Comparison of ENCODE assay signal across 1 cellular context in the genomic region with DNA sequence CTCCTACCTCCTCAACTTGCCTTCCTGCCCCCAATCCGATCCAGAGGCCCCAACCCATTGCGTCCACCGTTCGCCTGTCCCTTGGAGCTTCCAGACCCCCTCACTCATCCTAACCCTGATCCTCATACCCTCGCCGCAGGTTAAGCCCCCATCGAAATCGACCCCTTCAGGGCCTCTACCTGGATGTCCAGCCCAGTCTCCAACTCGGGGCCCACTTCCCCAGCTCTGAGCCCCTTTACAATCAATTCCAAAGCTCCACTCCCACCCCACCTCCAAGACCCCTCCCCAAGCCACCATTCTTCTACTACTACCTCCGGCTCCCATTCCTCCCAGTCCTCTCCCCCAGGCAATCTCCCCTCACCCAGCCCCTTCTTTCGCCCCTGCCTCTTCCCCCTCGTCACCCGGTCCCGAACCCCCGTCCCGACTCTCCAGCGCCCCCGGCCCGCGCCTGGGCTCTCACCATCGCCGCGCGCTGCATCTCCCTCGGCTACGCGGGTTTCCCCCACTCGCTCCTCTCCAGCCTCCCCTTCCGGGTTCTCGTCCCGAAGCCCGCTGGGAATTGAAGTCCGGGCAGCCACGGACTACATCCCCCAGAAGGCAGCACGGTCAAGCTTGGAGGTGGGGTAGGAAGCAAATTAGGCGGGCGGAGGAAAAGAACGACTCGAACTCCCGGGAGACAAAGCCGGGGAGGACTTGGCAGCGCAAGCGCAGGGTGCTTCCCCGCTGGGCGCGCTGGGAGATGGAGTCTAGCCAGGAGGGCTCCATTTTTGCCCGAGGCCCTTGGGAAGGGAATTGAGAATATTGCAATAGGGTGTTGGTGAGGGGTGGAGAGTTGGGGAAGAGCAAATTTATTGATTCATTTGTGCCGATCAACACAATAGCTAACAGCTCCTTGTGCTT.
TF ChIP-seq lines count a peak whose summit lies in the region.

A gene with protein sequence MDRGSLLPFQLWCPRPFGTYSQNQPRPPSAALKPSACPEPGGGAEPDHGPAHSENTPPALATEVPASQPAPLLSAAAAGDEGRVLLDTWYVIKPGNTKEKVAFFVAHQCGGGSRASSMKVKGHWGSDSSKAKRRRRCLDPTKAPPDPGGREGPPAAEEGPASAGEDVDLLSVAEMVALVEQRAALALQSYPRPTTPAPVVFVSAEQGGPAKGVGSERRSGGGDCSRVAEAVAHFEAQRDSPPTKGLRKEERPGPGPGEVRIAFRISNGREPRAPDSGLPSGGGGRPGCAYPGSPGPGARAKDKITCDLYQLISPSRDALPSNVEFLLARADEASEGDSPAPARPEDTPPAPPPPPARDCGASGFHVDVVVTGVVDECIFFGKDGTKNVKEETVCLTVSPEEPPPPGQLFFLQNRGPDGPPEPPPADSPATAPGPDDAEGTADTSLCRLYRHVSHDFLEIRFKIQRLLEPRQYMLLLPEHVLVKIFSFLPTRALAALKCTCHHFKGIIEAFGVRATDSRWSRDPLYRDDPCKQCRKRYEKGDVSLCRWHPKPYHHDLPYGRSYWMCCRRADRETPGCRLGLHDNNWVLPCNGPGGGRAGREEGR (minus strand): TSS at position 508 of the 900 bp plus-strand sequence. CDS start 17,401 bp downstream, outside the sequence.

TF ChIP-seq in HEK293, 187 proteins besides CTCF, POLR2A, EP300 and RAD21 (continued from another document and continues in another):
- TF ChIP-seq MYNN (tag by site-specific recombination; IDR thresholded peaks at IDR 0.05; ENCODE audit: borderline replicate concordance) (no peak), ZNF423 (tag by site-specific recombination; IDR thresholded peaks at IDR 0.05) (peak; percentile 96), HOXA7 (CRISPR knock-in tag; IDR thresholded peaks at IDR 0.05; ENCODE audit: borderline replicate concordance) (no peak), ZNF404 (tag by site-specific recombination; IDR thresholded peaks at IDR 0.05) (no peak), ZNF561 (tag by site-specific recombination; IDR thresholded peaks at IDR 0.05; ENCODE audit: borderline replicate concordance) (peak; percentile 46; the same call in 1 of the 2 replicates), ZNF549 (tag by site-specific recombination; IDR thresholded peaks at IDR 0.05) (no peak), ZNF211 (tag by site-specific recombination; IDR thresholded peaks at IDR 0.05; ENCODE audit: low read depth) (no peak), ZBTB20 (tag by site-specific recombination; IDR thresholded peaks at IDR 0.05) (peak; percentile 93), IKZF3 (tag by site-specific recombination; IDR thresholded peaks at IDR 0.05) (peak; percentile 97), ZNF777 (tag by site-specific recombination; IDR thresholded peaks at IDR 0.05; ENCODE audit: borderline replicate concordance) (no peak), SALL2 (tag by site-specific recombination; IDR thresholded peaks at IDR 0.05; ENCODE audit: borderline replicate concordance) (no peak), ZNF19 (tag by site-specific recombination; IDR thresholded peaks at IDR 0.05; ENCODE audit: low read depth) (0 out of 2 replicates have a peak, but pooled peaks have one; percentile 9), ZNF24 (tag by site-specific recombination; IDR thresholded peaks at IDR 0.05) (no peak), ZNF140 (tag by site-specific recombination; IDR thresholded peaks at IDR 0.05) (no peak), ZNF626 (tag by site-specific recombination; IDR thresholded peaks at IDR 0.05) (no peak), ZNF560 (tag by site-specific recombination; IDR thresholded peaks at IDR 0.05; ENCODE audit: borderline replicate concordance) (no peak), ZNF174 (tag by site-specific recombination; IDR thresholded peaks at IDR 0.05) (no peak), ZNF76 (tag by site-specific recombination; IDR thresholded peaks at IDR 0.05; ENCODE audit: borderline replicate concordance, low read depth) (peak; percentile 98), ZNF133 (tag by site-specific recombination; IDR thresholded peaks at IDR 0.05) (no peak), ZNF596 (tag by site-specific recombination; IDR thresholded peaks at IDR 0.05) (no peak), ZNF214 (tag by site-specific recombination; IDR thresholded peaks at IDR 0.05; ENCODE audit: borderline replicate concordance) (no peak), TRIM28 (IDR thresholded peaks at IDR 0.05; ENCODE audit: borderline replicate concordance, low read length) (no peak), BCL11A (tag by site-specific recombination; IDR thresholded peaks at IDR 0.05; ENCODE audit: low read depth) (no peak), ZNF792 (tag by site-specific recombination; IDR thresholded peaks at IDR 0.05) (no peak), GLIS2 (tag by site-specific recombination; IDR thresholded peaks at IDR 0.05) (peak; percentile 59; the same call in 1 of the 2 replicates), ZNF292 (tag by site-specific recombination; IDR thresholded peaks at IDR 0.05; ENCODE audit: borderline replicate concordance, low read depth) (no peak), ZNF37A (tag by site-specific recombination; IDR thresholded peaks at IDR 0.05) (no peak)
- TF ChIP-seq, protein P1, sequence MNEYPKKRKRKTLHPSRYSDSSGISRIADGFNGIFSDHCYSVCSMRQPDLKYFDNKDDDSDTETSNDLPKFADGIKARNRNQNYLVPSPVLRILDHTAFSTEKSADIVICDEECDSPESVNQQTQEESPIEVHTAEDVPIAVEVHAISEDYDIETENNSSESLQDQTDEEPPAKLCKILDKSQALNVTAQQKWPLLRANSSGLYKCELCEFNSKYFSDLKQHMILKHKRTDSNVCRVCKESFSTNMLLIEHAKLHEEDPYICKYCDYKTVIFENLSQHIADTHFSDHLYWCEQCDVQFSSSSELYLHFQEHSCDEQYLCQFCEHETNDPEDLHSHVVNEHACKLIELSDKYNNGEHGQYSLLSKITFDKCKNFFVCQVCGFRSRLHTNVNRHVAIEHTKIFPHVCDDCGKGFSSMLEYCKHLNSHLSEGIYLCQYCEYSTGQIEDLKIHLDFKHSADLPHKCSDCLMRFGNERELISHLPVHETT (tag by site-specific recombination; IDR thresholded peaks at IDR 0.05) = no peak
- TF ChIP-seq, protein P2, sequence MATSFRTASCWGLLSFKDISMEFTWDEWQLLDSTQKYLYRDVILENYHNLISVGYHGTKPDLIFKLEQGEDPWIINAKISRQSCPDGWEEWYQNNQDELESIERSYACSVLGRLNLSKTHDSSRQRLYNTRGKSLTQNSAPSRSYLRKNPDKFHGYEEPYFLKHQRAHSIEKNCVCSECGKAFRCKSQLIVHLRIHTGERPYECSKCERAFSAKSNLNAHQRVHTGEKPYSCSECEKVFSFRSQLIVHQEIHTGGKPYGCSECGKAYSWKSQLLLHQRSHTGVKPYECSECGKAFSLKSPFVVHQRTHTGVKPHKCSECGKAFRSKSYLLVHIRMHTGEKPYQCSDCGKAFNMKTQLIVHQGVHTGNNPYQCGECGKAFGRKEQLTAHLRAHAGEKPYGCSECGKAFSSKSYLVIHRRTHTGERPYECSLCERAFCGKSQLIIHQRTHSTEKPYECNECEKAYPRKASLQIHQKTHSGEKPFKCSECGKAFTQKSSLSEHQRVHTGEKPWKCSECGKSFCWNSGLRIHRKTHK (tag by site-specific recombination; IDR thresholded peaks at IDR 0.05) = no peak
- TF ChIP-seq, protein P3, sequence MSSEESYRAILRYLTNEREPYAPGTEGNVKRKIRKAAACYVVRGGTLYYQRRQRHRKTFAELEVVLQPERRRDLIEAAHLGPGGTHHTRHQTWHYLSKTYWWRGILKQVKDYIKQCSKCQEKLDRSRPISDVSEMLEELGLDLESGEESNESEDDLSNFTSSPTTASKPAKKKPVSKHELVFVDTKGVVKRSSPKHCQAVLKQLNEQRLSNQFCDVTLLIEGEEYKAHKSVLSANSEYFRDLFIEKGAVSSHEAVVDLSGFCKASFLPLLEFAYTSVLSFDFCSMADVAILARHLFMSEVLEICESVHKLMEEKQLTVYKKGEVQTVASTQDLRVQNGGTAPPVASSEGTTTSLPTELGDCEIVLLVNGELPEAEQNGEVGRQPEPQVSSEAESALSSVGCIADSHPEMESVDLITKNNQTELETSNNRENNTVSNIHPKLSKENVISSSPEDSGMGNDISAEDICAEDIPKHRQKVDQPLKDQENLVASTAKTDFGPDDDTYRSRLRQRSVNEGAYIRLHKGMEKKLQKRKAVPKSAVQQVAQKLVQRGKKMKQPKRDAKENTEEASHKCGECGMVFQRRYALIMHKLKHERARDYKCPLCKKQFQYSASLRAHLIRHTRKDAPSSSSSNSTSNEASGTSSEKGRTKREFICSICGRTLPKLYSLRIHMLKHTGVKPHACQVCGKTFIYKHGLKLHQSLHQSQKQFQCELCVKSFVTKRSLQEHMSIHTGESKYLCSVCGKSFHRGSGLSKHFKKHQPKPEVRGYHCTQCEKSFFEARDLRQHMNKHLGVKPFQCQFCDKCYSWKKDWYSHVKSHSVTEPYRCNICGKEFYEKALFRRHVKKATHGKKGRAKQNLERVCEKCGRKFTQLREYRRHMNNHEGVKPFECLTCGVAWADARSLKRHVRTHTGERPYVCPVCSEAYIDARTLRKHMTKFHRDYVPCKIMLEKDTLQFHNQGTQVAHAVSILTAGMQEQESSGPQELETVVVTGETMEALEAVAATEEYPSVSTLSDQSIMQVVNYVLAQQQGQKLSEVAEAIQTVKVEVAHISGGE (tag by site-specific recombination; conservative IDR thresholded peaks at IDR 0.05; ENCODE audit: low read depth) = peak; percentile 93
- TF ChIP-seq, protein P4, sequence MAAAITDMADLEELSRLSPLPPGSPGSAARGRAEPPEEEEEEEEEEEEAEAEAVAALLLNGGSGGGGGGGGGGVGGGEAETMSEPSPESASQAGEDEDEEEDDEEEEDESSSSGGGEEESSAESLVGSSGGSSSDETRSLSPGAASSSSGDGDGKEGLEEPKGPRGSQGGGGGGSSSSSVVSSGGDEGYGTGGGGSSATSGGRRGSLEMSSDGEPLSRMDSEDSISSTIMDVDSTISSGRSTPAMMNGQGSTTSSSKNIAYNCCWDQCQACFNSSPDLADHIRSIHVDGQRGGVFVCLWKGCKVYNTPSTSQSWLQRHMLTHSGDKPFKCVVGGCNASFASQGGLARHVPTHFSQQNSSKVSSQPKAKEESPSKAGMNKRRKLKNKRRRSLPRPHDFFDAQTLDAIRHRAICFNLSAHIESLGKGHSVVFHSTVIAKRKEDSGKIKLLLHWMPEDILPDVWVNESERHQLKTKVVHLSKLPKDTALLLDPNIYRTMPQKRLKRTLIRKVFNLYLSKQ (tag by site-specific recombination; IDR thresholded peaks at IDR 0.05; ENCODE audit: borderline replicate concordance) = no peak
- TF ChIP-seq, protein P5, sequence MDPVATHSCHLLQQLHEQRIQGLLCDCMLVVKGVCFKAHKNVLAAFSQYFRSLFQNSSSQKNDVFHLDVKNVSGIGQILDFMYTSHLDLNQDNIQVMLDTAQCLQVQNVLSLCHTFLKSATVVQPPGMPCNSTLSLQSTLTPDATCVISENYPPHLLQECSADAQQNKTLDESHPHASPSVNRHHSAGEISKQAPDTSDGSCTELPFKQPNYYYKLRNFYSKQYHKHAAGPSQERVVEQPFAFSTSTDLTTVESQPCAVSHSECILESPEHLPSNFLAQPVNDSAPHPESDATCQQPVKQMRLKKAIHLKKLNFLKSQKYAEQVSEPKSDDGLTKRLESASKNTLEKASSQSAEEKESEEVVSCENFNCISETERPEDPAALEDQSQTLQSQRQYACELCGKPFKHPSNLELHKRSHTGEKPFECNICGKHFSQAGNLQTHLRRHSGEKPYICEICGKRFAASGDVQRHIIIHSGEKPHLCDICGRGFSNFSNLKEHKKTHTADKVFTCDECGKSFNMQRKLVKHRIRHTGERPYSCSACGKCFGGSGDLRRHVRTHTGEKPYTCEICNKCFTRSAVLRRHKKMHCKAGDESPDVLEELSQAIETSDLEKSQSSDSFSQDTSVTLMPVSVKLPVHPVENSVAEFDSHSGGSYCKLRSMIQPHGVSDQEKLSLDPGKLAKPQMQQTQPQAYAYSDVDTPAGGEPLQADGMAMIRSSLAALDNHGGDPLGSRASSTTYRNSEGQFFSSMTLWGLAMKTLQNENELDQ (tag by site-specific recombination; IDR thresholded peaks at IDR 0.05; ENCODE audit: low read depth) = no peak
- TF ChIP-seq, protein P6, sequence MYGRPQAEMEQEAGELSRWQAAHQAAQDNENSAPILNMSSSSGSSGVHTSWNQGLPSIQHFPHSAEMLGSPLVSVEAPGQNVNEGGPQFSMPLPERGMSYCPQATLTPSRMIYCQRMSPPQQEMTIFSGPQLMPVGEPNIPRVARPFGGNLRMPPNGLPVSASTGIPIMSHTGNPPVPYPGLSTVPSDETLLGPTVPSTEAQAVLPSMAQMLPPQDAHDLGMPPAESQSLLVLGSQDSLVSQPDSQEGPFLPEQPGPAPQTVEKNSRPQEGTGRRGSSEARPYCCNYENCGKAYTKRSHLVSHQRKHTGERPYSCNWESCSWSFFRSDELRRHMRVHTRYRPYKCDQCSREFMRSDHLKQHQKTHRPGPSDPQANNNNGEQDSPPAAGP (tag by site-specific recombination; IDR thresholded peaks at IDR 0.05) = no peak
- TF ChIP-seq, protein P7, sequence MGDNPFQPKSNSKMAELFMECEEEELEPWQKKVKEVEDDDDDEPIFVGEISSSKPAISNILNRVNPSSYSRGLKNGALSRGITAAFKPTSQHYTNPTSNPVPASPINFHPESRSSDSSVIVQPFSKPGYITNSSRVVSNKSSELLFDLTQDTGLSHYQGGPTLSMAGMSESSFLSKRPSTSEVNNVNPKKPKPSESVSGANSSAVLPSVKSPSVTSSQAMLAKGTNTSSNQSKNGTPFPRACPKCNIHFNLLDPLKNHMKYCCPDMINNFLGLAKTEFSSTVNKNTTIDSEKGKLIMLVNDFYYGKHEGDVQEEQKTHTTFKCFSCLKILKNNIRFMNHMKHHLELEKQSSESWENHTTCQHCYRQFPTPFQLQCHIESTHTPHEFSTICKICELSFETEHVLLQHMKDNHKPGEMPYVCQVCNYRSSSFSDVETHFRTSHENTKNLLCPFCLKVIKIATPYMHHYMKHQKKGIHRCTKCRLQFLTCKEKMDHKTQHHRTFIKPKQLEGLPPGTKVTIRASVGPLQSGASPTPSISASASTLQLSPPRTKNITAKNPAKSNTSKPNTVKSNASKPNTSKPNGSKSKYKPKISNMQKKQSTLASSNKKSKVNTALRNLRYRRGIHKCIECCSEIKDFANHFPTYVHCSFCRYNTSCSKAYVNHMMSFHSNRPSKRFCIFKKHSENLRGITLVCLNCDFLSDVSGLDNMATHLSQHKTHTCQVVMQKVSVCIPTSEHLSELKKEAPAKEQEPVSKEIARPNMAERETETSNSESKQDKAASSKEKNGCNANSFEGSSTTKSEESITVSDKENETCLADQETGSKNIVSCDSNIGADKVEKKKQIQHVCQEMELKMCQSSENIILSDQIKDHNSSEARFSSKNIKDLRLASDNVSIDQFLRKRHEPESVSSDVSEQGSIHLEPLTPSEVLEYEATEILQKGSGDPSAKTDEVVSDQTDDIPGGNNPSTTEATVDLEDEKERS (tag by site-specific recombination; IDR thresholded peaks at IDR 0.05) = no peak
- TF ChIP-seq, protein P8, sequence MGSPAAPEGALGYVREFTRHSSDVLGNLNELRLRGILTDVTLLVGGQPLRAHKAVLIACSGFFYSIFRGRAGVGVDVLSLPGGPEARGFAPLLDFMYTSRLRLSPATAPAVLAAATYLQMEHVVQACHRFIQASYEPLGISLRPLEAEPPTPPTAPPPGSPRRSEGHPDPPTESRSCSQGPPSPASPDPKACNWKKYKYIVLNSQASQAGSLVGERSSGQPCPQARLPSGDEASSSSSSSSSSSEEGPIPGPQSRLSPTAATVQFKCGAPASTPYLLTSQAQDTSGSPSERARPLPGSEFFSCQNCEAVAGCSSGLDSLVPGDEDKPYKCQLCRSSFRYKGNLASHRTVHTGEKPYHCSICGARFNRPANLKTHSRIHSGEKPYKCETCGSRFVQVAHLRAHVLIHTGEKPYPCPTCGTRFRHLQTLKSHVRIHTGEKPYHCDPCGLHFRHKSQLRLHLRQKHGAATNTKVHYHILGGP (tag by site-specific recombination; IDR thresholded peaks at IDR 0.05) = no peak
